1 cellular context compared by ENCODE assay signal in the genomic region with DNA sequence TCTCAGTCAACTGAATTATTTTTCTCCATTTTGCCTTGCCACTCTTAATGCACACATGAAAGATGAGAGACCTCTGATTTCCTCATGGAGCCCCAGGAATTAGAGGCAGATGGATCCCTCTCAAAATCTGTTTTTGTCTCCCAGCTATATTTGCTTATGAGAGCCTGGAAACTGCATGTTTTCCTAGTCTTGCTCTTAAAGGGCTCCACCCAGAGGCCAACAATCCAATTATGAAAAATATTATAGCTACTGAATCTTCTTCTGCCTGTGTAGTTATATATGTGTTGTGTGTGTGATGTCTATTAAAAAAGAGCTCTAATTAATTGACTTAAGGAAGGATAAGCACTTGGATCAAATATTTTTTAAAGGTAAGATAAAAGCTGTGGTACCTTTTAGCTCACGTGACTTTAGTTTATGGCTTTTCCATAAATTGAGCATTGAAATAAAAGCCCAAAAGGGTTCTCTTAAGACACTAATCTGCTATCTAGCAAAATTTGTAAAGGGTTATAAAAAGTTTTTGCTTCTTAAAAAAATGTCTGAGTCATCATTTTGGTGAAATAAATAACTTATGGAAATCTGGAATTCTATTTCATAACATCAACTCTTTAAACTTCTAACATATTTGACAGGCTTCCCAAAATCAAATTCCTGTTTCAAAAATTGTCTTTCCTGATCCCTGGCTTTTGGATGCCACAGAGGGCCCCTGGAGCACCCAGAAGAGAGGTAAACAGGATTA.
TF ChIP-seq lines count a peak whose summit lies in the region.

No MANE protein-coding gene starts in this region.

TF ChIP-seq in GM12878, 131 proteins besides CTCF, POLR2A, EP300 and RAD21:
- no peak for TF ChIP-seq SPI1 (IDR thresholded peaks at IDR 0.05; ENCODE audit: borderline replicate concordance, insufficient read depth, low read depth, low read length)
- no peak for TF ChIP-seq HDGF (IDR thresholded peaks at IDR 0.05)
- TF ChIP-seq HDAC2 (IDR thresholded peaks at IDR 0.05) = no peak
- TF ChIP-seq NKRF (conservative IDR thresholded peaks at IDR 0.05) = no peak
- TF ChIP-seq STAT3 (IDR thresholded peaks at IDR 0.05; ENCODE audit: low read depth, low read length) = no peak
- no peak for TF ChIP-seq IRF5 (IDR thresholded peaks at IDR 0.05; ENCODE audit: borderline replicate concordance)
- no peak for TF ChIP-seq PAX5 (IDR thresholded peaks at IDR 0.05; ENCODE audit: borderline replicate concordance, low read depth, low read length)
- TF ChIP-seq ZNF274 (IDR thresholded peaks at IDR 0.05; ENCODE audit: insufficient read depth, insufficient read length) = no peak
- TF ChIP-seq ZNF384 (IDR thresholded peaks at IDR 0.05; ENCODE audit: borderline replicate concordance, low read depth, low read length) = no peak
- TF ChIP-seq POLR2AphosphoS5 (IDR thresholded peaks at IDR 0.05; ENCODE audit: low read length) = no peak
- no peak for TF ChIP-seq SREBF1 (IDR thresholded peaks at IDR 0.05; ENCODE audit: low read length)
- TF ChIP-seq, protein P1, sequence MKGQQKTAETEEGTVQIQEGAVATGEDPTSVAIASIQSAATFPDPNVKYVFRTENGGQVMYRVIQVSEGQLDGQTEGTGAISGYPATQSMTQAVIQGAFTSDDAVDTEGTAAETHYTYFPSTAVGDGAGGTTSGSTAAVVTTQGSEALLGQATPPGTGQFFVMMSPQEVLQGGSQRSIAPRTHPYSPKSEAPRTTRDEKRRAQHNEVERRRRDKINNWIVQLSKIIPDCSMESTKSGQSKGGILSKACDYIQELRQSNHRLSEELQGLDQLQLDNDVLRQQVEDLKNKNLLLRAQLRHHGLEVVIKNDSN (IDR thresholded peaks at IDR 0.05; ENCODE audit: borderline replicate concordance, extremely low read length, insufficient read depth, low read depth, low read length) = no peak
- no peak for TF ChIP-seq RELA (IDR thresholded peaks at IDR 0.05; ENCODE audit: borderline replicate concordance, partially characterized antibody)
- TF ChIP-seq IKZF1 (conservative IDR thresholded peaks at IDR 0.05) = no peak
- TF ChIP-seq ESRRA (IDR thresholded peaks at IDR 0.05; ENCODE audit: low read length) = no peak
- TF ChIP-seq, protein P2, sequence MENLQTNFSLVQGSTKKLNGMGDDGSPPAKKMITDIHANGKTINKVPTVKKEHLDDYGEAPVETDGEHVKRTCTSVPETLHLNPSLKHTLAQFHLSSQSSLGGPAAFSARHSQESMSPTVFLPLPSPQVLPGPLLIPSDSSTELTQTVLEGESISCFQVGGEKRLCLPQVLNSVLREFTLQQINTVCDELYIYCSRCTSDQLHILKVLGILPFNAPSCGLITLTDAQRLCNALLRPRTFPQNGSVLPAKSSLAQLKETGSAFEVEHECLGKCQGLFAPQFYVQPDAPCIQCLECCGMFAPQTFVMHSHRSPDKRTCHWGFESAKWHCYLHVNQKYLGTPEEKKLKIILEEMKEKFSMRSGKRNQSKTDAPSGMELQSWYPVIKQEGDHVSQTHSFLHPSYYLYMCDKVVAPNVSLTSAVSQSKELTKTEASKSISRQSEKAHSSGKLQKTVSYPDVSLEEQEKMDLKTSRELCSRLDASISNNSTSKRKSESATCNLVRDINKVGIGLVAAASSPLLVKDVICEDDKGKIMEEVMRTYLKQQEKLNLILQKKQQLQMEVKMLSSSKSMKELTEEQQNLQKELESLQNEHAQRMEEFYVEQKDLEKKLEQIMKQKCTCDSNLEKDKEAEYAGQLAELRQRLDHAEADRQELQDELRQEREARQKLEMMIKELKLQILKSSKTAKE (IDR thresholded peaks at IDR 0.05; ENCODE audit: low read depth, poor library complexity, severe bottlenecking) = no peak
- no peak for TF ChIP-seq PML (IDR thresholded peaks at IDR 0.05; ENCODE audit: low read length)
- TF ChIP-seq CBX5 (IDR thresholded peaks at IDR 0.05; ENCODE audit: low read depth) = no peak
- TF ChIP-seq ATF7 (IDR thresholded peaks at IDR 0.05; ENCODE audit: low read depth) = no peak
- TF ChIP-seq SUPT20H (IDR thresholded peaks at IDR 0.05; ENCODE audit: borderline replicate concordance, control insufficient read depth, low read depth, low read length) = no peak
TF ChIP-seq in GM12878: peak in this region for 0.
